Comparison of ENCODE assay signal across 28 cellular contexts in genomic region chr9:119801311-119801710, GRCh38.
DNase-seq lines count a peak whose midpoint lies in the region; ATAC-seq and TF ChIP-seq lines count a peak whose summit lies in the region.
"Had no signal": no experiment of that assay in that cellular context is flagged by ENCODE, and none has a peak within 500 bp of the region (broad histone marks: within the 10 kb centered on the region; RNA-seq: fewer than 3 reads in every experiment).

No MANE protein-coding gene starts in this region.

- H3K9me3 ChIP-seq in MG63 (no peaks in the 10 kb centered on the region), esophagus muscularis mucosa (no peaks in the 10 kb centered on the region), skeletal muscle tissue (ENCODE audit: control insufficient read depth in 3 of 3, low read length in 3 of 3) (no peaks in the 10 kb centered on the region)
- H3K9me3 ChIP-seq: A549, BLaER1, right lobe of liver had no signal

- no peak for ATAC-seq in HG03095 (IDR thresholded peaks at IDR 0.05; ENCODE audit: unreplicated experiment)
- ATAC-seq: A549; activated T-cell treated with anti-CD3 and anti-CD28 coated beads, Interleukin-2, amount 50 U/mL, for 72 hours; effector memory CD8-positive, alpha-beta T cell; right lobe of liver; stimulated activated naive B cell treated with anti-CD40 and anti-IgM and Interleukin-4, amounts not matched to agents 10 μg/mL and 1 μg/mL and 100 μg/mL, for 72 hours; WTC11 had no signal

- peaks cover 0 to 13% (median 11%) of the 10 kb centered on the region in 4 donors for H3K4me1 ChIP-seq in esophagus muscularis mucosa
- H3K4me1 ChIP-seq in skeletal muscle tissue (ENCODE audit: control insufficient read depth in 3 of 3, insufficient read depth in 3 of 3, low read length in 3 of 3), result peaks cover 4 to 13% (median 8%) of the 10 kb centered on the region in 3 donors
- H3K4me1 ChIP-seq: A549, parathyroid adenoma, right lobe of liver had no signal

- H3K27me3 ChIP-seq in MG63 (no peaks in the 10 kb centered on the region), esophagus muscularis mucosa (no peaks in the 10 kb centered on the region), skeletal muscle tissue (ENCODE audit: control insufficient read depth in 3 of 3, insufficient read depth in 3 of 3, low read length in 3 of 3) (no peaks in the 10 kb centered on the region)
- H3K27me3 ChIP-seq: BLaER1, right lobe of liver had no signal

- no peak overlapping the region for H3K9ac ChIP-seq in skeletal muscle tissue (ENCODE audit: low read depth in 1 of 3, low read length in 3 of 3)
- H3K9ac ChIP-seq: BLaER1, KMS-11, parathyroid adenoma had no signal

- no peak for TF ChIP-seq EP300 in esophagus muscularis mucosa (IDR thresholded peaks at IDR 0.05)

- H3K36me3 ChIP-seq in MG63, result no peaks in the 10 kb centered on the region
- H3K36me3 ChIP-seq in esophagus muscularis mucosa, result no peaks in the 10 kb centered on the region
- no peaks in the 10 kb centered on the region for H3K36me3 ChIP-seq in skeletal muscle tissue (ENCODE audit: control insufficient read depth in 3 of 3, insufficient read depth in 3 of 3, low read length in 3 of 3)
- H3K36me3 ChIP-seq: BLaER1, right lobe of liver had no signal

- intact Hi-C loops in esophagus muscularis mucosa (cut with DNase I), result no loop called here

- H3K27ac ChIP-seq in esophagus muscularis mucosa (replicated peaks in 1 of 4), result peak overlapping the region in 1 of 4 donors; percentile 19
- H3K27ac ChIP-seq in skeletal muscle tissue (ENCODE audit: low read depth, low read length), result peak overlapping the region; percentile 76
- H3K27ac ChIP-seq: A549, BLaER1, coronary artery, KMS-11, parathyroid adenoma, PC-9, right lobe of liver had no signal

- no peak for TF ChIP-seq POLR2A in esophagus muscularis mucosa (IDR thresholded peaks at IDR 0.05; ENCODE audit: low read depth)

- no peak for TF ChIP-seq CTCF in AG10803 (conservative IDR thresholded peaks at IDR 0.05; ENCODE audit: low read length)
- no peak for TF ChIP-seq CTCF in esophagus muscularis mucosa (IDR thresholded peaks at IDR 0.05)

- WGBS in esophagus muscularis mucosa, result 76% methylated on average over 4 of the region's 4 CpGs

- H3K4me3 ChIP-seq in AG10803 (ENCODE audit: low read length), result no peak overlapping the region
- H3K4me3 ChIP-seq in MG63, result no peak overlapping the region
- no peak overlapping the region for H3K4me3 ChIP-seq in esophagus muscularis mucosa
- H3K4me3 ChIP-seq in skeletal muscle tissue (ENCODE audit: low read length in 3 of 3), result no peak overlapping the region
- H3K4me3 ChIP-seq: A549, BLaER1, coronary artery, PC-9, right lobe of liver had no signal

- DNase-seq in AG10803 (ENCODE audit: low read depth), result peak; percentile 70
- peak; percentile 15 for DNase-seq in MG63
- DNase-seq in esophagus muscularis mucosa (ENCODE audit: extremely low spot score), result peak; percentile 50
- no peak for DNase-seq in COR-L47 (lab: John Stamatoyannopoulos, UW)
- DNase-seq in NCI-H226, result no peak
- DNase-seq in inferior parietal cortex (ENCODE audit: extremely low spot score), result no peak
- DNase-seq: activated naive CD4-positive, alpha-beta T cell treated with anti-CD3 and anti-CD28 coated beads, Interleukin-2, amount 10 ng/mL, durations not matched to agents 7 days and 5 days; activated T-cell treated with anti-CD3 and anti-CD28 coated beads, Interleukin-2, amount 50 U/mL, for 72 hours; amniotic stem cell; effector memory CD8-positive, alpha-beta T cell; erythroblast; hypothalamus; immature natural killer cell; MV-4-11; NCI-H146; NCI-H510A treated with DMSO at 0.1 percent for 48 hours; PC-9; right lobe of liver; SHP77; stimulated activated naive B cell treated with anti-CD40 and anti-IgM and Interleukin-4, amounts not matched to agents 10 μg/mL and 1 μg/mL and 100 μg/mL, for 72 hours had no signal

Comparison
In these comparisons a context has a peak if more than half of its experiments do, and no peak if none do; other contexts are left out.
1. DNase-seq: peak in AG10803 (single experiment), MG63 (single experiment) and esophagus muscularis mucosa (single experiment); none in COR-L47 (single experiment), NCI-H226 (single experiment) and inferior parietal cortex (single experiment).